1 cellular context compared by ENCODE assay signal in the genomic region with DNA sequence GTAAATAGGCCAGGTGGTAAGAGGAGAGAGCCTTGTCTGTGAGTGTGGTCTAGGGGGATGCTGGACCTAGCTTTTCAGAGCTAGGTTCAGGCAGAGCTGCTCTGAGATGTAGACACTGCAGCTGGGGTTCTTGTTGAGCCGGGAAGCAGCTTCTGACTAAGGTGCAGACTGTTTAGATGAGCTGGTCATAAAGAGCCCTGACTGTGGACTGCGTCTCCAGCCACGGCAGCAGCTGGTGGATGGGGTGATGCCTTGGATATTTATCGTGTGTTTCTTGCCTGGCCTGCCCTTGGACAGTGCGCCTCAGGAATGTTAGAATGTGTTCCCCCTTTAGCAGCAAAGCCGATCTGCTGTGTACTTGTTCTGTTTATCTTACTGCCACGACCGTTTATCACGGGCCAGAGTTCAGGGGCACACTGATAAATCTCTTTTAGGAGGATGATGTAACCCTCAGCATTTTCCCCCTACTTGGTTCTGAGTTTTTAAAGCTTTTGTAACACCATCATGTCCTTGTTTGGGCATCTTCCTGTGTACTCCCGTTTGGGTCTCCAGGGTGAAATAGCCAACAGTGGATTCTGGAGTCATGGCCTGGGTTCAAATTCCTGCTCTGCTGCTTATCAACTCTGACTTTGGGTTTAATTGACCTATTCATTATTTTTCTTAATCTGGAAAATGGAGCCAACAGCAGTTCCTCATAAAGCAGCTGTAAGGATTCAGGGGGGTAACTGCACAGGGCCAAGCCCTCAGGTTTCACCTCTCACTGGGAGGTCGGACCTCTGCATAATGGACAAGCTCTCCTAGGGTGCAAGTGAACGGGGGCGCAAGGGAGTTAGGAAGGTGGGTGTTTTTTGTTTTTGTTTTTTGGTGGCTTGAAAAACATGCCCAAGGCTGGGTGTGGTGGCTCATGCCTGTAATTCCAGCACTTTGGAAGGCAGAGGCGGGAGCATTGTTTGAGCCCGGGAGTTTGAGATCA.
TF ChIP-seq lines count a peak whose summit lies in the region.

No MANE protein-coding gene starts in this region.

TF ChIP-seq in HepG2, 621 proteins besides CTCF, POLR2A, EP300 and RAD21 (continued from another document and continues in another):
- TF ChIP-seq ATF5 (CRISPR knock-in tag; IDR thresholded peaks at IDR 0.05; ENCODE audit: low read depth): no peak
- TF ChIP-seq, protein P1, sequence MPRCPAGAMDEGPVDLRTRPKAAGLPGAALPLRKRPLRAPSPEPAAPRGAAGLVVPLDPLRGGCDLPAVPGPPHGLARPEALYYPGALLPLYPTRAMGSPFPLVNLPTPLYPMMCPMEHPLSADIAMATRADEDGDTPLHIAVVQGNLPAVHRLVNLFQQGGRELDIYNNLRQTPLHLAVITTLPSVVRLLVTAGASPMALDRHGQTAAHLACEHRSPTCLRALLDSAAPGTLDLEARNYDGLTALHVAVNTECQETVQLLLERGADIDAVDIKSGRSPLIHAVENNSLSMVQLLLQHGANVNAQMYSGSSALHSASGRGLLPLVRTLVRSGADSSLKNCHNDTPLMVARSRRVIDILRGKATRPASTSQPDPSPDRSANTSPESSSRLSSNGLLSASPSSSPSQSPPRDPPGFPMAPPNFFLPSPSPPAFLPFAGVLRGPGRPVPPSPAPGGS (CRISPR knock-in tag; IDR thresholded peaks at IDR 0.05): peak; percentile 82
- TF ChIP-seq PHF20 (CRISPR knock-in tag; IDR thresholded peaks at IDR 0.05): no peak
- peak; percentile 62 for TF ChIP-seq ZSCAN31 (CRISPR knock-in tag; IDR thresholded peaks at IDR 0.05; ENCODE audit: low read depth)
- TF ChIP-seq HDAC2 (CRISPR knock-in tag; IDR thresholded peaks at IDR 0.05): peak; percentile 100
- TF ChIP-seq NKX3-1 (CRISPR knock-in tag; IDR thresholded peaks at IDR 0.05): peak; percentile 49; the same call in 1 of the 2 replicates
- no peak for TF ChIP-seq TERF1 (CRISPR knock-in tag; IDR thresholded peaks at IDR 0.05)
- peak; percentile 96 for TF ChIP-seq MIXL1 (CRISPR knock-in tag; IDR thresholded peaks at IDR 0.05)
- peak; percentile 87 for TF ChIP-seq RBM22 (optimal IDR thresholded peaks at IDR 0.05; ENCODE audit: low read length)
- TF ChIP-seq FOSL2 (CRISPR knock-in tag; IDR thresholded peaks at IDR 0.05): peak; percentile 93
- peak; percentile 79; the same call in 1 of the 2 replicates for TF ChIP-seq PRMT3 (CRISPR knock-in tag; IDR thresholded peaks at IDR 0.05; ENCODE audit: borderline replicate concordance, low read depth)
- TF ChIP-seq ZNF841 (CRISPR knock-in tag; IDR thresholded peaks at IDR 0.05; ENCODE audit: borderline replicate concordance): no peak
- TF ChIP-seq ZNF768 (CRISPR knock-in tag; IDR thresholded peaks at IDR 0.05): no peak
- no peak for TF ChIP-seq ZNF646 (CRISPR knock-in tag; IDR thresholded peaks at IDR 0.05)
- TF ChIP-seq, protein P2, sequence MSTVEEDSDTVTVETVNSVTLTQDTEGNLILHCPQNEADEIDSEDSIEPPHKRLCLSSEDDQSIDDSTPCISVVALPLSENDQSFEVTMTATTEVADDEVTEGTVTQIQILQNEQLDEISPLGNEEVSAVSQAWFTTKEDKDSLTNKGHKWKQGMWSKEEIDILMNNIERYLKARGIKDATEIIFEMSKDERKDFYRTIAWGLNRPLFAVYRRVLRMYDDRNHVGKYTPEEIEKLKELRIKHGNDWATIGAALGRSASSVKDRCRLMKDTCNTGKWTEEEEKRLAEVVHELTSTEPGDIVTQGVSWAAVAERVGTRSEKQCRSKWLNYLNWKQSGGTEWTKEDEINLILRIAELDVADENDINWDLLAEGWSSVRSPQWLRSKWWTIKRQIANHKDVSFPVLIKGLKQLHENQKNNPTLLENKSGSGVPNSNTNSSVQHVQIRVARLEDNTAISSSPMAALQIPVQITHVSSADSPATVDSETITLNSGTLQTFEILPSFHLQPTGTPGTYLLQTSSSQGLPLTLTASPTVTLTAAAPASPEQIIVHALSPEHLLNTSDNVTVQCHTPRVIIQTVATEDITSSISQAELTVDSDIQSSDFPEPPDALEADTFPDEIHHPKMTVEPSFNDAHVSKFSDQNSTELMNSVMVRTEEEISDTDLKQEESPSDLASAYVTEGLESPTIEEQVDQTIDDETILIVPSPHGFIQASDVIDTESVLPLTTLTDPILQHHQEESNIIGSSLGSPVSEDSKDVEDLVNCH (CRISPR knock-in tag; IDR thresholded peaks at IDR 0.05): no peak
- TF ChIP-seq ZFP62 (CRISPR knock-in tag; IDR thresholded peaks at IDR 0.05): no peak
- TF ChIP-seq ZNF800 (CRISPR knock-in tag; IDR thresholded peaks at IDR 0.05): peak; percentile 77; the same call in 1 of the 2 replicates
- no peak for TF ChIP-seq ZUFSP (CRISPR knock-in tag; IDR thresholded peaks at IDR 0.05; ENCODE audit: borderline replicate concordance)
- no peak for TF ChIP-seq ATRX (CRISPR knock-in tag; IDR thresholded peaks at IDR 0.05; ENCODE audit: borderline replicate concordance)
- no peak for TF ChIP-seq ZFP37 (CRISPR knock-in tag; IDR thresholded peaks at IDR 0.05; ENCODE audit: borderline replicate concordance)
- no peak for TF ChIP-seq SP2 (CRISPR knock-in tag; IDR thresholded peaks at IDR 0.05)
- peak; percentile 99 for TF ChIP-seq FOXO1 (CRISPR knock-in tag; IDR thresholded peaks at IDR 0.05)
- peak; percentile 85 for TF ChIP-seq ZNF772 (CRISPR knock-in tag; IDR thresholded peaks at IDR 0.05)
- TF ChIP-seq, protein P3, sequence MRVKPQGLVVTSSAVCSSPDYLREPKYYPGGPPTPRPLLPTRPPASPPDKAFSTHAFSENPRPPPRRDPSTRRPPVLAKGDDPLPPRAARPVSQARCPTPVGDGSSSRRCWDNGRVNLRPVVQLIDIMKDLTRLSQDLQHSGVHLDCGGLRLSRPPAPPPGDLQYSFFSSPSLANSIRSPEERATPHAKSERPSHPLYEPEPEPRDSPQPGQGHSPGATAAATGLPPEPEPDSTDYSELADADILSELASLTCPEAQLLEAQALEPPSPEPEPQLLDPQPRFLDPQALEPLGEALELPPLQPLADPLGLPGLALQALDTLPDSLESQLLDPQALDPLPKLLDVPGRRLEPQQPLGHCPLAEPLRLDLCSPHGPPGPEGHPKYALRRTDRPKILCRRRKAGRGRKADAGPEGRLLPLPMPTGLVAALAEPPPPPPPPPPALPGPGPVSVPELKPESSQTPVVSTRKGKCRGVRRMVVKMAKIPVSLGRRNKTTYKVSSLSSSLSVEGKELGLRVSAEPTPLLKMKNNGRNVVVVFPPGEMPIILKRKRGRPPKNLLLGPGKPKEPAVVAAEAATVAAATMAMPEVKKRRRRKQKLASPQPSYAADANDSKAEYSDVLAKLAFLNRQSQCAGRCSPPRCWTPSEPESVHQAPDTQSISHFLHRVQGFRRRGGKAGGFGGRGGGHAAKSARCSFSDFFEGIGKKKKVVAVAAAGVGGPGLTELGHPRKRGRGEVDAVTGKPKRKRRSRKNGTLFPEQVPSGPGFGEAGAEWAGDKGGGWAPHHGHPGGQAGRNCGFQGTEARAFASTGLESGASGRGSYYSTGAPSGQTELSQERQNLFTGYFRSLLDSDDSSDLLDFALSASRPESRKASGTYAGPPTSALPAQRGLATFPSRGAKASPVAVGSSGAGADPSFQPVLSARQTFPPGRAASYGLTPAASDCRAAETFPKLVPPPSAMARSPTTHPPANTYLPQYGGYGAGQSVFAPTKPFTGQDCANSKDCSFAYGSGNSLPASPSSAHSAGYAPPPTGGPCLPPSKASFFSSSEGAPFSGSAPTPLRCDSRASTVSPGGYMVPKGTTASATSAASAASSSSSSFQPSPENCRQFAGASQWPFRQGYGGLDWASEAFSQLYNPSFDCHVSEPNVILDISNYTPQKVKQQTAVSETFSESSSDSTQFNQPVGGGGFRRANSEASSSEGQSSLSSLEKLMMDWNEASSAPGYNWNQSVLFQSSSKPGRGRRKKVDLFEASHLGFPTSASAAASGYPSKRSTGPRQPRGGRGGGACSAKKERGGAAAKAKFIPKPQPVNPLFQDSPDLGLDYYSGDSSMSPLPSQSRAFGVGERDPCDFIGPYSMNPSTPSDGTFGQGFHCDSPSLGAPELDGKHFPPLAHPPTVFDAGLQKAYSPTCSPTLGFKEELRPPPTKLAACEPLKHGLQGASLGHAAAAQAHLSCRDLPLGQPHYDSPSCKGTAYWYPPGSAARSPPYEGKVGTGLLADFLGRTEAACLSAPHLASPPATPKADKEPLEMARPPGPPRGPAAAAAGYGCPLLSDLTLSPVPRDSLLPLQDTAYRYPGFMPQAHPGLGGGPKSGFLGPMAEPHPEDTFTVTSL (CRISPR knock-in tag; IDR thresholded peaks at IDR 0.05; ENCODE audit: borderline replicate concordance): peak; percentile 97
- TF ChIP-seq RCOR2 (CRISPR knock-in tag; IDR thresholded peaks at IDR 0.05): peak; percentile 99
- TF ChIP-seq, protein P4, sequence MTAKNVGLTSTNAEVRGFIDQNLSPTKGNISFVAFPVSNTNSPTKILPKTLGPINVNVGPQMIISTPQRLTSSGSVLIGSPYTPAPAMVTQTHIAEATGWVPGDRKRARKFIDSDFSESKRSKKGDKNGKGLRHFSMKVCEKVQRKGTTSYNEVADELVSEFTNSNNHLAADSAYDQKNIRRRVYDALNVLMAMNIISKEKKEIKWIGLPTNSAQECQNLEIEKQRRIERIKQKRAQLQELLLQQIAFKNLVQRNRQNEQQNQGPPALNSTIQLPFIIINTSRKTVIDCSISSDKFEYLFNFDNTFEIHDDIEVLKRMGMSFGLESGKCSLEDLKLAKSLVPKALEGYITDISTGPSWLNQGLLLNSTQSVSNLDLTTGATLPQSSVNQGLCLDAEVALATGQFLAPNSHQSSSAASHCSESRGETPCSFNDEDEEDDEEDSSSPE (CRISPR knock-in tag; IDR thresholded peaks at IDR 0.05): peak; percentile 67
